ENCODE assay signal across 18 cellular contexts in the genomic region with DNA sequence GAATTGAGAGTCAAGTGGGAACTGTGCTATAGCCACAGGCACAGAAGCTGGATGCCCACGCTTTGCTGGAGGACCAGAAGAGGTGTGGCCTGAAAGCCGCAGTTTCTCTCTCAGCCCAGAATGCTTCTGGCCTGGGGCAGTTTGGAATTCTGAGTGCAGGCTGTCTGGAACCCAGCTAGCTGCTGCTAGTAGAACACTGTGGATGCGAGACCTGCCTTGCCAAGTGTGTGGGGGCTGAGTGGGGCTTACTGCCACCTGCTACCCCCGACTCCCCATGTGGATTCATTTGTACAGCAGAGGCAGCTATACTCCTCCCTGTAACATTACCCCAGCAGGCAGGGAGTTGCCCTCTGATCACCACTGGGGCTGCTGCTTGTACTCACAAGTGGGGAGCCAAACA. TPM values are rescaled to one million over a fixed set of nuclear protein-coding genes. Genes with fewer than 3 reads are reported as not detected.
A peak's percentile ranks its signal among the peaks of the same experiment; 100 is the strongest.
DNase-seq lines count a peak whose midpoint lies in the region; ATAC-seq and TF ChIP-seq lines count a peak whose summit lies in the region.
"Had no signal": no experiment of that assay in that cellular context is flagged by ENCODE, and none has a peak within 500 bp of the region (broad histone marks: within the 10 kb centered on the region; RNA-seq: fewer than 3 reads in every experiment).

No MANE protein-coding gene starts in this region.

- H3K4me3 ChIP-seq in HEK293 (ENCODE audit: low read depth, low read length) (no peak overlapping the region), lower lobe of right lung (no peak overlapping the region), smooth muscle cell (no peak overlapping the region)

- DNase-seq in WTC11 (ENCODE audit: low spot score) (no peak), lower lobe of right lung (no peak), smooth muscle cell (lab: John Stamatoyannopoulos, UW; ENCODE audit: unreplicated experiment) (no peak), KG1 (lab: John Stamatoyannopoulos, UW) (no peak)
- no peak for DNase-seq in stimulated activated CD8-positive, alpha-beta memory T cell treated with anti-CD3 and anti-CD28 coated beads, Interleukin-4, amount 100 ng/mL, for 48 hours
- DNase-seq: ACHN; C1 segment of cervical spinal cord; CD8-positive, alpha-beta T cell; MG63; NCI-H1417 treated with DMSO at 0.1 percent for 48 hours; NCI-H187 treated with DMSO at 0.1 percent for 48 hours; NCI-H2107; NCI-H510A; NCI-H774; SHP77 treated with DMSO at 0.1 percent for 48 hours; SK-N-SH had no signal

- no peaks in the 10 kb centered on the region for H3K79me2 ChIP-seq in smooth muscle cell (ENCODE audit: low read depth)

- no peak overlapping the region for H3K4me3 Mint-ChIP-seq in WTC11
- H3K4me3 Mint-ChIP-seq: CD8-positive, alpha-beta T cell had no signal

- H3K9me3 ChIP-seq in HEK293 (ENCODE audit: control insufficient read depth, insufficient read depth, low read depth, low read length) (no peaks in the 10 kb centered on the region), lower lobe of right lung (no peaks in the 10 kb centered on the region), smooth muscle cell (replicated peaks; ENCODE audit: low read depth) (no peaks in the 10 kb centered on the region)
- H3K9me3 ChIP-seq: MG63, SK-N-SH had no signal

- H3K27me3 ChIP-seq in lower lobe of right lung (ENCODE audit: low read depth) (no peaks in the 10 kb centered on the region), smooth muscle cell (ENCODE audit: low read depth) (no peaks in the 10 kb centered on the region)
- H3K27me3 ChIP-seq: MG63 had no signal

- no peak for TF ChIP-seq CTCF in HEK293 (tag by site-specific recombination; IDR thresholded peaks at IDR 0.05)
- TF ChIP-seq CTCF in WTC11 (IDR thresholded peaks at IDR 0.05): no peak
- TF ChIP-seq CTCF in lower lobe of right lung (IDR thresholded peaks at IDR 0.05): no peak
- TF ChIP-seq CTCF in smooth muscle cell (IDR thresholded peaks at IDR 0.05; ENCODE audit: borderline replicate concordance, insufficient read depth, poor library complexity, severe bottlenecking): no peak

- H3K36me3 ChIP-seq in HEK293 (ENCODE audit: control insufficient read depth in 2 of 2, insufficient read depth in 1 of 2, low read length in 2 of 2) (peaks cover 17 to 19% of the 10 kb centered on the region in 2 experiments; a peak in 2 of 3 replicates), lower lobe of right lung (peaks cover 18% of the 10 kb centered on the region), smooth muscle cell (ENCODE audit: low read depth) (peaks cover under 1% of the 10 kb centered on the region)

- H3K36me3 Mint-ChIP-seq in WTC11: peaks cover 16% of the 10 kb centered on the region
- H3K36me3 Mint-ChIP-seq: CD8-positive, alpha-beta T cell had no signal

- POLR2A ChIA-PET in HEK293 (lab: Yijun Ruan, JAX): interaction anchor here (0.9 to 1.8 kb wide), 2 partner anchors 12 kb away, joined by 5 to 21 read pairs; partner anchors contain the start of gene ADAMTS1
- POLR2A ChIA-PET in WTC11 (lab: Charles Lee): interaction anchor here (1.7 kb wide), 1 partner anchor 11 kb away, joined by 7 read pairs; no protein-coding TSS in a partner anchor

- WGBS in smooth muscle cell (ENCODE audit: low lambda C conversion rate): 71% methylated on average over 4 of the region's 4 CpGs

- H3K4me1 Mint-ChIP-seq in WTC11: peaks cover 8% of the 10 kb centered on the region

- H3K27ac Mint-ChIP-seq in WTC11: no peak overlapping the region
- H3K27ac Mint-ChIP-seq: CD8-positive, alpha-beta T cell had no signal

- H3K27ac ChIP-seq in HEK293 (ENCODE audit: extremely low read depth, low read depth, low read length) (no peak overlapping the region), lower lobe of right lung (no peak overlapping the region), smooth muscle cell (ENCODE audit: low read depth) (peak overlapping the region; percentile 49)

- H3K9me3 Mint-ChIP-seq in WTC11: no peaks in the 10 kb centered on the region
- H3K9me3 Mint-ChIP-seq: CD8-positive, alpha-beta T cell had no signal

- intact Hi-C loops in lower lobe of right lung (cut with DNase I): no loop called here

- H3F3A ChIP-seq in smooth muscle cell (ENCODE audit: low read depth): peaks cover 36% of the 10 kb centered on the region

- H2AFZ ChIP-seq in smooth muscle cell (ENCODE audit: low read depth): no peak overlapping the region

- CTCF ChIA-PET in HEK293 (lab: Yijun Ruan, JAX): interaction anchor here (0.7 to 2.0 kb wide), 6 partner anchors 11 to 69 kb away, joined by 4 to 8 read pairs (median 6); partner anchors contain the start of gene ADAMTS1
- CTCF ChIA-PET in WTC11 (lab: Charles Lee): interaction anchor here (1.4 to 2.1 kb wide), 2 partner anchors 17 to 100 kb away, joined by 5 to 6 read pairs; no protein-coding TSS in a partner anchor

- no peak overlapping the region for H3K9ac ChIP-seq in smooth muscle cell (ENCODE audit: low read depth)
- H3K9ac ChIP-seq: SK-N-SH had no signal

- peaks cover 16% of the 10 kb centered on the region for H4K20me1 ChIP-seq in smooth muscle cell (ENCODE audit: low read depth)

- H3K4me2 ChIP-seq in smooth muscle cell: no peak overlapping the region
- H3K4me2 ChIP-seq: SK-N-SH had no signal

- peak; percentile 11 for ATAC-seq in WTC11
- peak; percentile 11 to 19 for ATAC-seq in lower lobe of right lung
- ATAC-seq in GM21526 (IDR thresholded peaks at IDR 0.05; ENCODE audit: low FRiP score, unreplicated experiment): no peak
- ATAC-seq: CD8-positive, alpha-beta T cell had no signal

- H3K27me3 Mint-ChIP-seq in WTC11 (ENCODE audit: low read depth): no peaks in the 10 kb centered on the region

- H3K4me1 ChIP-seq in HEK293 (ENCODE audit: control insufficient read depth, insufficient read depth, low read length) (peaks cover 7% of the 10 kb centered on the region; the same call in 1 of the 2 replicates), lower lobe of right lung (peaks cover 5% of the 10 kb centered on the region), smooth muscle cell (ENCODE audit: low read depth) (no peaks in the 10 kb centered on the region)

TF ChIP-seq in HEK293, 187 proteins besides CTCF, POLR2A, EP300 and RAD21:
- no peak for TF ChIP-seq SP2 (tag by site-specific recombination; IDR thresholded peaks at IDR 0.05)
- TF ChIP-seq ZNF561 (tag by site-specific recombination; IDR thresholded peaks at IDR 0.05; ENCODE audit: borderline replicate concordance): no peak
- TF ChIP-seq ZNF639 (tag by site-specific recombination; IDR thresholded peaks at IDR 0.05): no peak
- TF ChIP-seq ZFHX2 (tag by site-specific recombination; conservative IDR thresholded peaks at IDR 0.05): 0 out of 2 replicates have a peak, but pooled peaks have one; percentile 7
- no peak for TF ChIP-seq ZNF404 (tag by site-specific recombination; IDR thresholded peaks at IDR 0.05)

TF ChIP-seq in WTC11, 78 proteins besides CTCF, POLR2A, EP300 and RAD21:
- TF ChIP-seq TCF7 (CRISPR knock-in tag; IDR thresholded peaks at IDR 0.05; ENCODE audit: low read depth) (no peak), MYBL2 (CRISPR knock-in tag; IDR thresholded peaks at IDR 0.05) (no peak), ATF3 (CRISPR knock-in tag; conservative IDR thresholded peaks at IDR 0.05) (no peak), CBFB (CRISPR knock-in tag; IDR thresholded peaks at IDR 0.05; ENCODE audit: low read depth) (no peak)
- TF ChIP-seq, protein P1, sequence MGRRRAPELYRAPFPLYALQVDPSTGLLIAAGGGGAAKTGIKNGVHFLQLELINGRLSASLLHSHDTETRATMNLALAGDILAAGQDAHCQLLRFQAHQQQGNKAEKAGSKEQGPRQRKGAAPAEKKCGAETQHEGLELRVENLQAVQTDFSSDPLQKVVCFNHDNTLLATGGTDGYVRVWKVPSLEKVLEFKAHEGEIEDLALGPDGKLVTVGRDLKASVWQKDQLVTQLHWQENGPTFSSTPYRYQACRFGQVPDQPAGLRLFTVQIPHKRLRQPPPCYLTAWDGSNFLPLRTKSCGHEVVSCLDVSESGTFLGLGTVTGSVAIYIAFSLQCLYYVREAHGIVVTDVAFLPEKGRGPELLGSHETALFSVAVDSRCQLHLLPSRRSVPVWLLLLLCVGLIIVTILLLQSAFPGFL (CRISPR knock-in tag; IDR thresholded peaks at IDR 0.05; ENCODE audit: borderline replicate concordance): no peak

RNA-seq across cellular contexts. Expression of gene ADAMTS1, which starts 12.2 kb away (rescaled TPM):
- total RNA-seq in WTC11 (2021): 16.9 to 35.6 TPM (median 20.4 TPM) in 3 replicates
- 59.3 TPM for total RNA-seq in lower lobe of right lung
- total RNA-seq in smooth muscle cell: 181 and 253 TPM in 2 replicates
- 220 and 264 TPM in 2 replicates for polyA plus RNA-seq in smooth muscle cell
- total RNA-seq: CD8-positive, alpha-beta T cell had no signal
